Comparison of ENCODE assay signal across 1 cellular context in the genomic region with DNA sequence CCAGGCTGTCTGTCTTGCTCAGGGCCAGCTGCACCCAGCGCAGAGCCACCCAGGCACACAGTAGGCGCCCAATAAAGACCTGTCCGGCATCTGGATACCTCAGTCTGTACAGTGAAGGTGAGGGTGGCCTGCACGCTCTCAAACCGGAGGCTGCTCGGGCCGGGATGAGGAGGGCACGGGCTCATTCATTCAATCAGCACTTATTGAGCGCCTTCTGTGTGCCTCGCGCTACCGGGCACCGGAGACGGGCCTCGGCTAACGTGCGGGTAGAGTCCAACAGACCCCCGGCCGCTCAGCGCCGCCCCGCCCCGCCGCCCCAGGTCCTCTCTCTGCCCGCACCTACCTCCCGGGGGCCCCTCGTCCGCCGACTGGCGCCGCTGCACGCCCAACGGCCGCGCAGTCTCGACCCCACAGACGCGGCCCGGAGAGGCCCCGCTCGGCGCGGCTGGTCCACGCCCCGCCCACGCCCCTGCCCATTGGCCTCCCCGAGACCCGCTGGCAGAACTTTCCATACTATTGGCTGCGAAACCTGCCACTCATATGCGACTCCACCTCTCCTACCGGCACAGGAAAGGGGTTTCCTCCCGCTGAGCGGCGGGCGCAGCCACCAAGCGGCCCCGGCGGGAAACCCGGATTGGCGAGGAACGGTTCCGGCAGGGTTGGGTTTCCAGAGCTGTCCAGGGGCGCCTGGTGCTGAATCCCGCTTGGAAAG.
TF ChIP-seq lines count a peak whose summit lies in the region.

A gene with protein sequence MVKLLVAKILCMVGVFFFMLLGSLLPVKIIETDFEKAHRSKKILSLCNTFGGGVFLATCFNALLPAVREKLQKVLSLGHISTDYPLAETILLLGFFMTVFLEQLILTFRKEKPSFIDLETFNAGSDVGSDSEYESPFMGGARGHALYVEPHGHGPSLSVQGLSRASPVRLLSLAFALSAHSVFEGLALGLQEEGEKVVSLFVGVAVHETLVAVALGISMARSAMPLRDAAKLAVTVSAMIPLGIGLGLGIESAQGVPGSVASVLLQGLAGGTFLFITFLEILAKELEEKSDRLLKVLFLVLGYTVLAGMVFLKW (minus strand): TSS at position 416 of the 712 bp plus-strand sequence. CDS start 2,760 bp downstream, outside the sequence.

TF ChIP-seq in HepG2, 621 proteins besides CTCF, POLR2A, EP300 and RAD21 (continued from another document):
- TF ChIP-seq THAP8 (CRISPR knock-in tag; IDR thresholded peaks at IDR 0.05; ENCODE audit: borderline replicate concordance) (peak; percentile 97; the same call in 1 of the 2 replicates), ZNF510 (CRISPR knock-in tag; IDR thresholded peaks at IDR 0.05; ENCODE audit: low read depth) (0 out of 2 replicates have a peak, but pooled peaks have one; percentile 36), GABPB1 (CRISPR knock-in tag; IDR thresholded peaks at IDR 0.05) (peak; percentile 97), ZNF577 (CRISPR knock-in tag; IDR thresholded peaks at IDR 0.05; ENCODE audit: borderline replicate concordance, low read depth) (peak; percentile 87; the same call in 1 of the 2 replicates), ZNF20 (CRISPR knock-in tag; IDR thresholded peaks at IDR 0.05) (0 out of 2 replicates have a peak, but pooled peaks have one; percentile 83), ZFP82 (CRISPR knock-in tag; IDR thresholded peaks at IDR 0.05; ENCODE audit: borderline replicate concordance) (peak; percentile 89; the same call in 1 of the 2 replicates), LCORL (IDR thresholded peaks at IDR 0.05) (no peak), LCORL (CRISPR knock-in tag; IDR thresholded peaks at IDR 0.05) (peak; percentile 84), RBFOX2 (IDR thresholded peaks at IDR 0.05; ENCODE audit: low read depth, low read length) (peak; percentile 75), PCBP2 (optimal IDR thresholded peaks at IDR 0.05; ENCODE audit: low read depth, low read length, poor library complexity, severe bottlenecking) (no peak), NR2C2 (CRISPR knock-in tag; IDR thresholded peaks at IDR 0.05; ENCODE audit: borderline replicate concordance) (peak; percentile 82), YEATS2 (CRISPR knock-in tag; IDR thresholded peaks at IDR 0.05; ENCODE audit: borderline replicate concordance) (peak; percentile 97), SMAD3 (CRISPR knock-in tag; IDR thresholded peaks at IDR 0.05) (peak; percentile 100), MLLT10 (CRISPR knock-in tag; IDR thresholded peaks at IDR 0.05) (no peak), ZNF12 (CRISPR knock-in tag; IDR thresholded peaks at IDR 0.05) (peak; percentile 91), GATAD1 (CRISPR knock-in tag; IDR thresholded peaks at IDR 0.05) (peak; percentile 95), HBP1 (CRISPR knock-in tag; IDR thresholded peaks at IDR 0.05; ENCODE audit: low read depth) (peak; percentile 99), KDM1A (CRISPR knock-in tag; IDR thresholded peaks at IDR 0.05) (peak; percentile 41; the same call in 1 of the 2 replicates), ZIK1 (CRISPR knock-in tag; IDR thresholded peaks at IDR 0.05; ENCODE audit: borderline replicate concordance, low read depth) (peak; percentile 82; the same call in 1 of the 2 replicates), SRY (CRISPR knock-in tag; IDR thresholded peaks at IDR 0.05) (peak; percentile 97), IRF1 (CRISPR knock-in tag; IDR thresholded peaks at IDR 0.05; ENCODE audit: low read depth) (no peak; the same call in 1 of the 2 replicates), KMT2B (CRISPR knock-in tag; IDR thresholded peaks at IDR 0.05) (peak; percentile 94), TERF1 (CRISPR knock-in tag; IDR thresholded peaks at IDR 0.05) (no peak), ZNF296 (CRISPR knock-in tag; conservative IDR thresholded peaks at IDR 0.05) (no peak; the same call in 1 of the 2 replicates), RELA (CRISPR knock-in tag; IDR thresholded peaks at IDR 0.05) (peak; percentile 95; the same call in 1 of the 2 replicates), TBX3 (IDR thresholded peaks at IDR 0.05; ENCODE audit: borderline replicate concordance) (no peak), ZNF883 (CRISPR knock-in tag; IDR thresholded peaks at IDR 0.05; ENCODE audit: not compliant biosample characterization) (peak; percentile 94), PHF21A (CRISPR knock-in tag; IDR thresholded peaks at IDR 0.05) (peak; percentile 73), TCF12 (IDR thresholded peaks at IDR 0.05) (no peak), TCF12 (CRISPR knock-in tag; IDR thresholded peaks at IDR 0.05) (0 out of 2 replicates have a peak, but pooled peaks have one; percentile 67), HNRNPH1 (optimal IDR thresholded peaks at IDR 0.05; ENCODE audit: low read depth, low read length) (no peak), PRDM10 (CRISPR knock-in tag; IDR thresholded peaks at IDR 0.05; ENCODE audit: low read depth) (peak; percentile 90), MTA3 (CRISPR knock-in tag; IDR thresholded peaks at IDR 0.05) (0 out of 2 replicates have a peak, but pooled peaks have one; percentile 87), ZBTB38 (CRISPR knock-in tag; IDR thresholded peaks at IDR 0.05) (no peak)
- TF ChIP-seq, protein P1, sequence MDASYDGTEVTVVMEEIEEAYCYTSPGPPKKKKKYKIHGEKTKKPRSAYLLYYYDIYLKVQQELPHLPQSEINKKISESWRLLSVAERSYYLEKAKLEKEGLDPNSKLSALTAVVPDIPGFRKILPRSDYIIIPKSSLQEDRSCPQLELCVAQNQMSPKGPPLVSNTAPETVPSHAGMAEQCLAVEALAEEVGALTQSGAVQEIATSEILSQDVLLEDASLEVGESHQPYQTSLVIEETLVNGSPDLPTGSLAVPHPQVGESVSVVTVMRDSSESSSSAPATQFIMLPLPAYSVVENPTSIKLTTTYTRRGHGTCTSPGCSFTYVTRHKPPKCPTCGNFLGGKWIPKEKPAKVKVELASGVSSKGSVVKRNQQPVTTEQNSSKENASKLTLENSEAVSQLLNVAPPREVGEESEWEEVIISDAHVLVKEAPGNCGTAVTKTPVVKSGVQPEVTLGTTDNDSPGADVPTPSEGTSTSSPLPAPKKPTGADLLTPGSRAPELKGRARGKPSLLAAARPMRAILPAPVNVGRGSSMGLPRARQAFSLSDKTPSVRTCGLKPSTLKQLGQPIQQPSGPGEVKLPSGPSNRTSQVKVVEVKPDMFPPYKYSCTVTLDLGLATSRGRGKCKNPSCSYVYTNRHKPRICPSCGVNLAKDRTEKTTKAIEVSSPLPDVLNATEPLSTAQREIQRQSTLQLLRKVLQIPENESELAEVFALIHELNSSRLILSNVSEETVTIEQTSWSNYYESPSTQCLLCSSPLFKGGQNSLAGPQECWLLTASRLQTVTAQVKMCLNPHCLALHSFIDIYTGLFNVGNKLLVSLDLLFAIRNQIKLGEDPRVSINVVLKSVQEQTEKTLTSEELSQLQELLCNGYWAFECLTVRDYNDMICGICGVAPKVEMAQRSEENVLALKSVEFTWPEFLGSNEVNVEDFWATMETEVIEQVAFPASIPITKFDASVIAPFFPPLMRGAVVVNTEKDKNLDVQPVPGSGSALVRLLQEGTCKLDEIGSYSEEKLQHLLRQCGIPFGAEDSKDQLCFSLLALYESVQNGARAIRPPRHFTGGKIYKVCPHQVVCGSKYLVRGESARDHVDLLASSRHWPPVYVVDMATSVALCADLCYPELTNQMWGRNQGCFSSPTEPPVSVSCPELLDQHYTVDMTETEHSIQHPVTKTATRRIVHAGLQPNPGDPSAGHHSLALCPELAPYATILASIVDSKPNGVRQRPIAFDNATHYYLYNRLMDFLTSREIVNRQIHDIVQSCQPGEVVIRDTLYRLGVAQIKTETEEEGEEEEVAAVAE (CRISPR knock-in tag; IDR thresholded peaks at IDR 0.05; ENCODE audit: borderline replicate concordance): peak; percentile 97
- TF ChIP-seq, protein P2, sequence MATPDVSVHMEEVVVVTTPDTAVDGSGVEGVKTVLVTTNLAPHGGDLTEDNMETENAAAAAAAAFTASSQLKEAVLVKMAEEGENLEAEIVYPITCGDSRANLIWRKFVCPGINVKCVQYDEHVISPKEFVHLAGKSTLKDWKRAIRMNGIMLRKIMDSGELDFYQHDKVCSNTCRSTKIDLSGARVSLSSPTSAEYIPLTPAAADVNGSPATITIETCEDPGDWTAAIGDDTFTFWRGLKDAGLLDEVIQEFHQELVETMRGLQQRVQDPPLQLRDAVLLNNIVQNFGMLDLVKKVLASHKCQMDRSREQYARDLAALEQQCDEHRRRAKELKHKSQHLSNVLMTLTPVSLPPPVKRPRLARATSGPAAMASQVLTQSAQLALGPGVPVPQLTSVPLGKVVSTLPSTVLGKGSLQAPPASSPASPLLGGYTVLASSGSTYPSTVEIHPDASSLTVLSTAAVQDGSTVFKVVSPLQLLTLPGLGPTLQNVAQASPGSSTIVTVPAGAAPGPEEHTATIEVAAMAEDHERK (CRISPR knock-in tag; IDR thresholded peaks at IDR 0.05; ENCODE audit: low read depth): peak; percentile 65; the same call in 1 of the 2 replicates
